ENCODE assay signal across 8 cellular contexts in genomic region chr10:63465293-63466167, GRCh38. TPM values are rescaled to one million over a fixed set of nuclear protein-coding genes. Genes with fewer than 3 reads are reported as not detected.
DNase-seq lines count a peak whose midpoint lies in the region; ATAC-seq and TF ChIP-seq lines count a peak whose summit lies in the region.

A gene with protein sequence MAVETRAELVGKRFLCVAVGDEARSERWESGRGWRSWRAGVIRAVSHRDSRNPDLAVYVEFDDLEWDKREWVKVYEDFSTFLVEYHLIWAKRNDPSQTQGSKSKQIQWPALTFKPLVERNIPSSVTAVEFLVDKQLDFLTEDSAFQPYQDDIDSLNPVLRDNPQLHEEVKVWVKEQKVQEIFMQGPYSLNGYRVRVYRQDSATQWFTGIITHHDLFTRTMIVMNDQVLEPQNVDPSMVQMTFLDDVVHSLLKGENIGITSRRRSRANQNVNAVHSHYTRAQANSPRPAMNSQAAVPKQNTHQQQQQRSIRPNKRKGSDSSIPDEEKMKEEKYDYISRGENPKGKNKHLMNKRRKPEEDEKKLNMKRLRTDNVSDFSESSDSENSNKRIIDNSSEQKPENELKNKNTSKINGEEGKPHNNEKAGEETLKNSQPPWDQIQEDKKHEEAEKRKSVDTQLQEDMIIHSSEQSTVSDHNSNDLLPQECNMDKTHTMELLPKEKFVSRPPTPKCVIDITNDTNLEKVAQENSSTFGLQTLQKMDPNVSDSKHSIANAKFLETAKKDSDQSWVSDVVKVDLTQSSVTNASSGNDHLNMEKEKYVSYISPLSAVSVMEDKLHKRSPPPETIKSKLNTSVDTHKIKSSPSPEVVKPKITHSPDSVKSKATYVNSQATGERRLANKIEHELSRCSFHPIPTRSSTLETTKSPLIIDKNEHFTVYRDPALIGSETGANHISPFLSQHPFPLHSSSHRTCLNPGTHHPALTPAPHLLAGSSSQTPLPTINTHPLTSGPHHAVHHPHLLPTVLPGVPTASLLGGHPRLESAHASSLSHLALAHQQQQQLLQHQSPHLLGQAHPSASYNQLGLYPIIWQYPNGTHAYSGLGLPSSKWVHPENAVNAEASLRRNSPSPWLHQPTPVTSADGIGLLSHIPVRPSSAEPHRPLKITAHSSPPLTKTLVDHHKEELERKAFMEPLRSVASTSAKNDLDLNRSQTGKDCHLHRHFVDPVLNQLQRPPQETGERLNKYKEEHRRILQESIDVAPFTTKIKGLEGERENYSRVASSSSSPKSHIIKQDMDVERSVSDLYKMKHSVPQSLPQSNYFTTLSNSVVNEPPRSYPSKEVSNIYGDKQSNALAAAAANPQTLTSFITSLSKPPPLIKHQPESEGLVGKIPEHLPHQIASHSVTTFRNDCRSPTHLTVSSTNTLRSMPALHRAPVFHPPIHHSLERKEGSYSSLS (N-terminal part only) (minus strand): TSS chr10:63465977. CDS start chr10:63465662, 315 bp downstream.

- no peak within 1 kb of the TSS for H2AFZ ChIP-seq in neural cell (ENCODE audit: low read depth, low read length)

- H3K36me3 ChIP-seq in HUES48 (ENCODE audit: control insufficient read depth, insufficient read depth, low read length) (no peaks in the 10 kb centered on the region), neural cell (ENCODE audit: insufficient read depth, low read length) (no peaks in the 10 kb centered on the region), subcutaneous abdominal adipose tissue (ENCODE audit: control insufficient read depth in 5 of 5, insufficient read depth in 5 of 5, low read length in 5 of 5) (no peaks in the 10 kb centered on the region)

- DNase-seq in DMS53 (lab: John Stamatoyannopoulos, UW) (peak; percentile 93), SHP77 (lab: John Stamatoyannopoulos, UW) (peak; percentile 34 to 50), activated gamma-delta T cell (lab: John Stamatoyannopoulos, UW) (peak; percentile 27), fibroblast of villous mesenchyme (ENCODE audit: low read depth) (peak; percentile 89)

- no peaks in the 10 kb centered on the region for H3K9me2 ChIP-seq in neural cell (ENCODE audit: insufficient read depth, low read length)

- H3K9ac ChIP-seq in HUES48 (ENCODE audit: low read depth, low read length), result peak within 1 kb of the TSS; percentile 85
- peak within 1 kb of the TSS; percentile 78 for H3K9ac ChIP-seq in neural cell (ENCODE audit: low read length)
- peak within 1 kb of the TSS; percentile 71 to 95 (median 90) for H3K9ac ChIP-seq in subcutaneous abdominal adipose tissue (ENCODE audit: low read length in 5 of 5)

- H3K79me2 ChIP-seq in neural cell (replicated peaks; ENCODE audit: insufficient read depth, low read length), result peaks cover 61% of the 10 kb centered on the region

- TF ChIP-seq EP300 in neural cell (conservative IDR thresholded peaks at IDR 0.05; ENCODE audit: poor library complexity, severe bottlenecking), result no peak

- H3K9me3 ChIP-seq in HUES48 (ENCODE audit: control insufficient read depth, insufficient read depth, low read length), result no peaks in the 10 kb centered on the region
- no peaks in the 10 kb centered on the region for H3K9me3 ChIP-seq in neural cell (ENCODE audit: low read length)
- H3K9me3 ChIP-seq in subcutaneous abdominal adipose tissue (ENCODE audit: control insufficient read depth in 5 of 5, low read length in 5 of 5), result no peaks in the 10 kb centered on the region

- peaks cover 5% of the 10 kb centered on the region for H3F3A ChIP-seq in neural cell (ENCODE audit: insufficient read depth, low read length, poor library complexity, severe bottlenecking)

- H3K4me3 ChIP-seq in HUES48 (ENCODE audit: low read depth, low read length), result peak within 1 kb of the TSS; percentile 86
- peak within 1 kb of the TSS; percentile 84 for H3K4me3 ChIP-seq in fibroblast of villous mesenchyme (ENCODE audit: low read depth, low read length)
- peak within 1 kb of the TSS; percentile 83 for H3K4me3 ChIP-seq in neural cell (ENCODE audit: low read length)
- peak within 1 kb of the TSS; percentile 87 to 100 (median 96) for H3K4me3 ChIP-seq in subcutaneous abdominal adipose tissue (ENCODE audit: low read depth in 1 of 5, low read length in 5 of 5)

- peaks cover 24% of the 10 kb centered on the region; the same call in 1 of the 2 replicates for H3K4me1 ChIP-seq in HUES48 (ENCODE audit: control insufficient read depth, insufficient read depth, low read length)
- peaks cover 0 to 29% (median 17%) of the 10 kb centered on the region in 5 donors for H3K4me1 ChIP-seq in subcutaneous abdominal adipose tissue (ENCODE audit: control insufficient read depth in 5 of 5, insufficient read depth in 5 of 5, low read length in 5 of 5)

- peak within 1 kb of the TSS; percentile 84 for H3K4me2 ChIP-seq in neural cell (ENCODE audit: low read length)

- H3K27me3 ChIP-seq in HUES48 (ENCODE audit: control insufficient read depth, insufficient read depth, low read length) (no peaks in the 10 kb centered on the region), neural cell (ENCODE audit: insufficient read depth, low read depth, low read length) (no peaks in the 10 kb centered on the region), subcutaneous abdominal adipose tissue (ENCODE audit: control insufficient read depth in 5 of 5, insufficient read depth in 4 of 5, low read length in 5 of 5) (no peaks in the 10 kb centered on the region)

- peaks cover 8% of the 10 kb centered on the region for H4K20me1 ChIP-seq in neural cell (ENCODE audit: insufficient read depth)

- no peak for TF ChIP-seq RAD21 in neural cell (conservative IDR thresholded peaks at IDR 0.05)

- no peak for TF ChIP-seq CTCF in fibroblast of villous mesenchyme (IDR thresholded peaks at IDR 0.05; ENCODE audit: insufficient read depth, low read depth, low read length)
- TF ChIP-seq CTCF in neural cell (IDR thresholded peaks at IDR 0.05; ENCODE audit: poor library complexity, severe bottlenecking), result peak; percentile 27

- H3K27ac ChIP-seq in HUES48 (ENCODE audit: low read depth, low read length) (peak within 1 kb of the TSS; percentile 92), neural cell (ENCODE audit: low read length) (peak within 1 kb of the TSS; percentile 75), subcutaneous abdominal adipose tissue (ENCODE audit: low read depth, low read length) (peak within 1 kb of the TSS; percentile 93)

- ATAC-seq in GM21381 (IDR thresholded peaks at IDR 0.05; ENCODE audit: unreplicated experiment), result peak; percentile 69

TF ChIP-seq in neural cell, 6 proteins besides CTCF, POLR2A, EP300 and RAD21:
- TF ChIP-seq REST (IDR thresholded peaks at IDR 0.05; ENCODE audit: borderline replicate concordance) (peak; percentile 44), TAF1 (IDR thresholded peaks at IDR 0.05; ENCODE audit: low read depth) (no peak), POLR2AphosphoS5 (IDR thresholded peaks at IDR 0.05) (peak; percentile 29), SMC3 (conservative IDR thresholded peaks at IDR 0.05; ENCODE audit: poor library complexity) (peak; percentile 14), MXI1 (conservative IDR thresholded peaks at IDR 0.05; ENCODE audit: poor library complexity, severe bottlenecking) (peak; percentile 16), EZH2 (IDR thresholded peaks at IDR 0.05; ENCODE audit: borderline replicate concordance, insufficient read depth, low read length, poor library complexity, severe bottlenecking) (no peak)

RNA-seq across cellular contexts. Expression of the gene that starts here (rescaled TPM):
- total RNA-seq in fibroblast of villous mesenchyme, result 87.0 and 98.4 TPM in 2 replicates
- 99.0 and 108 TPM in 2 replicates for polyA plus RNA-seq in neural cell
- 253 and 312 TPM in 2 replicates for polyA minus RNA-seq in neural cell

Comparison
In these comparisons a context has a peak if more than half of its experiments do, and no peak if none do; other contexts are left out.
1. Peak in every context shown above with its lines: DNase-seq, ATAC-seq, H3K4me3 ChIP-seq and H3K27ac ChIP-seq.
2. DNase-seq: peak in every context shown above with its lines; median percentile 93 in DMS53; 89 in fibroblast of villous mesenchyme; 42 in SHP77; 27 in activated gamma-delta T cell.